21 cellular contexts compared by ENCODE assay signal in genomic region chr2:200259577-200259957, GRCh38. TPM values are rescaled to one million over a fixed set of nuclear protein-coding genes. Genes with fewer than 3 reads are reported as not detected.
DNase-seq lines count a peak whose midpoint lies in the region; ATAC-seq, FAIRE-seq and TF ChIP-seq lines count a peak whose summit lies in the region.
"Had no signal": no experiment of that assay in that cellular context is flagged by ENCODE, and none has a peak within 500 bp of the region (broad histone marks: within the 10 kb centered on the region; RNA-seq: fewer than 3 reads in every experiment).

No MANE protein-coding gene starts in this region.

- no peak overlapping the region for H2BK120ac ChIP-seq in mesendoderm (ENCODE audit: low read depth, low read length)

- no peak overlapping the region for H3K56ac ChIP-seq in mesendoderm (ENCODE audit: low read length)

- POLR2A ChIA-PET in activated CD8-positive, alpha-beta T cell treated with anti-CD3 and anti-CD28 coated beads for 36 hours (lab: Charles Lee): no interaction called here
- POLR2A ChIA-PET in naive thymus-derived CD8-positive, alpha-beta T cell (lab: Charles Lee): no interaction called here

- H4K5ac ChIP-seq in mesendoderm (ENCODE audit: low read length): no peak overlapping the region

- H3K79me1 ChIP-seq in mesendoderm (ENCODE audit: low read length): no peaks in the 10 kb centered on the region

- peaks cover 3% of the 10 kb centered on the region for H3K9me3 Mint-ChIP-seq in Calu3 (ENCODE audit: low read depth, unreplicated experiment)
- no peaks in the 10 kb centered on the region for H3K9me3 Mint-ChIP-seq in activated CD8-positive, alpha-beta T cell treated with anti-CD3 and anti-CD28 coated beads for 36 hours
- peaks cover 0 to 2% (median 0%) of the 10 kb centered on the region in 9 donors for H3K9me3 Mint-ChIP-seq in naive thymus-derived CD8-positive, alpha-beta T cell
- H3K9me3 Mint-ChIP-seq: activated T-helper 1 cell treated with anti-CD3 and anti-CD28 coated beads, Interleukin-12 subunit alpha, Interleukin-12 subunit beta, Interleukin-2, Interleukin-4 antibody, amounts not matched to agents 30 ng/mL and 10 ng/mL and 1 ng/mL, durations not matched to agents 14 hours and 24 hours and 36 hours had no signal

- no peak overlapping the region for H3K4me2 ChIP-seq in mesendoderm (ENCODE audit: low read length)
- H3K4me2 ChIP-seq: SK-N-SH had no signal

- H3K4me3 Mint-ChIP-seq in Calu3 (ENCODE audit: low read depth, unreplicated experiment): peak overlapping the region; percentile 36
- H3K4me3 Mint-ChIP-seq in activated CD8-positive, alpha-beta T cell treated with anti-CD3 and anti-CD28 coated beads for 36 hours: no peak overlapping the region
- no peak overlapping the region for H3K4me3 Mint-ChIP-seq in naive thymus-derived CD8-positive, alpha-beta T cell
- H3K4me3 Mint-ChIP-seq: activated naive CD8-positive, alpha-beta T cell treated with anti-CD3 and anti-CD28 coated beads, Interleukin-2, amount 10 ng/mL, durations not matched to agents 7 days and 5 days; activated T-helper 1 cell treated with anti-CD3 and anti-CD28 coated beads, Interleukin-12 subunit alpha, Interleukin-12 subunit beta, Interleukin-2, Interleukin-4 antibody, amounts not matched to agents 30 ng/mL and 10 ng/mL and 1 ng/mL, durations not matched to agents 14 hours and 24 hours and 36 hours had no signal

- intact Hi-C loops in Calu3 (cut with micrococcal nuclease; ENCODE audit: unreplicated experiment): loop anchor here (5.0 kb wide), 1 partner anchor 43 kb away; no protein-coding TSS in a partner anchor
- intact Hi-C loops in mucosa of descending colon (cut with DNase I, micrococcal nuclease): no loop called here
- intact Hi-C loops in activated CD8-positive, alpha-beta T cell treated with anti-CD3 and anti-CD28 coated beads for 36 hours (cut with micrococcal nuclease): no loop called here

- no peak overlapping the region for H3K9ac ChIP-seq in mesendoderm (ENCODE audit: low read length)
- H3K9ac ChIP-seq: SK-N-SH had no signal

- ATAC-seq in mucosa of descending colon: peak; percentile 56
- ATAC-seq in activated CD8-positive, alpha-beta T cell treated with anti-CD3 and anti-CD28 coated beads for 36 hours: no peak
- no peak for ATAC-seq in naive thymus-derived CD8-positive, alpha-beta T cell
- ATAC-seq: activated CD4-positive, CD25-positive, alpha-beta regulatory T cell treated with anti-CD3 and anti-CD28 coated beads, Interleukin-2, amount 50 U/mL, for 24 hours; left cardiac atrium had no signal

- H2BK15ac ChIP-seq in mesendoderm (replicated peaks; ENCODE audit: low read depth): no peak overlapping the region

- no peaks in the 10 kb centered on the region for H3K27me3 ChIP-seq in mesendoderm (ENCODE audit: insufficient read depth, low read length, poor library complexity)
- H3K27me3 ChIP-seq: brain microvascular endothelial cell had no signal

- TF ChIP-seq CTCF in Calu3 (IDR thresholded peaks at IDR 0.05; ENCODE audit: unreplicated experiment) (no peak), VCaP (conservative IDR thresholded peaks at IDR 0.05) (no peak), mucosa of descending colon (IDR thresholded peaks at IDR 0.05) (no peak)
- no peak for TF ChIP-seq CTCF in activated CD8-positive, alpha-beta T cell treated with anti-CD3 and anti-CD28 coated beads for 36 hours (IDR thresholded peaks at IDR 0.05)

- H3K4ac ChIP-seq in mesendoderm (ENCODE audit: low read depth, low read length): no peak overlapping the region

- peaks cover 40% of the 10 kb centered on the region for H3K4me1 Mint-ChIP-seq in Calu3 (ENCODE audit: low read depth, unreplicated experiment)
- no peaks in the 10 kb centered on the region for H3K4me1 Mint-ChIP-seq in activated CD8-positive, alpha-beta T cell treated with anti-CD3 and anti-CD28 coated beads for 36 hours (ENCODE audit: low read depth)
- H3K4me1 Mint-ChIP-seq in naive thymus-derived CD8-positive, alpha-beta T cell: no peaks in the 10 kb centered on the region
- H3K4me1 Mint-ChIP-seq: activated naive CD8-positive, alpha-beta T cell treated with anti-CD3 and anti-CD28 coated beads, Interleukin-2, amount 10 ng/mL, durations not matched to agents 7 days and 5 days had no signal

- peaks cover 13% of the 10 kb centered on the region for H3K36me3 Mint-ChIP-seq in Calu3 (ENCODE audit: insufficient read depth, unreplicated experiment)
- no peaks in the 10 kb centered on the region for H3K36me3 Mint-ChIP-seq in activated CD8-positive, alpha-beta T cell treated with anti-CD3 and anti-CD28 coated beads for 36 hours (ENCODE audit: low read depth)
- no peaks in the 10 kb centered on the region for H3K36me3 Mint-ChIP-seq in naive thymus-derived CD8-positive, alpha-beta T cell
- H3K36me3 Mint-ChIP-seq: activated naive CD8-positive, alpha-beta T cell treated with anti-CD3 and anti-CD28 coated beads, Interleukin-2, amount 10 ng/mL, durations not matched to agents 7 days and 5 days had no signal

- CTCF ChIA-PET in Calu3 (lab: Charles Lee): no interaction called here
- CTCF ChIA-PET in activated CD8-positive, alpha-beta T cell treated with anti-CD3 and anti-CD28 coated beads for 36 hours (lab: Charles Lee): interaction anchor here (1.1 kb wide), 1 partner anchor 154 kb away, joined by 3 read pairs; no protein-coding TSS in a partner anchor

- FAIRE-seq in GM12891 (lab: Jason Lieb, UNC): no peak

- no peaks in the 10 kb centered on the region for H3K36me3 ChIP-seq in mucosa of descending colon (ENCODE audit: low read depth)
- H3K36me3 ChIP-seq in mesendoderm (ENCODE audit: control insufficient read depth, insufficient read depth, low read length): no peaks in the 10 kb centered on the region
- H3K36me3 ChIP-seq: brain microvascular endothelial cell had no signal

- H3K9me3 ChIP-seq in mucosa of descending colon: no peaks in the 10 kb centered on the region
- H3K9me3 ChIP-seq: SK-N-SH had no signal

- BruUV-seq in Calu3 (replicated peaks; lab: Mats Ljungman, UMichigan): no TSS peak

- H3K27ac ChIP-seq in VCaP (peak overlapping the region; percentile 97), mesendoderm (ENCODE audit: low read depth, low read length) (no peak overlapping the region)
- H3K27ac ChIP-seq: brain microvascular endothelial cell had no signal

- no peak overlapping the region for H2AK5ac ChIP-seq in mesendoderm (ENCODE audit: low read length)

- no peak overlapping the region for H2BK5ac ChIP-seq in mesendoderm (ENCODE audit: low read length)

- no peaks in the 10 kb centered on the region for H3K4me1 ChIP-seq in mucosa of descending colon (ENCODE audit: low read depth)
- no peaks in the 10 kb centered on the region for H3K4me1 ChIP-seq in mesendoderm (ENCODE audit: control insufficient read depth, low read depth, low read length)

- H3K18ac ChIP-seq in mesendoderm (ENCODE audit: low read length): no peak overlapping the region

- WGBS in mesendoderm (ENCODE audit: extremely low coverage, insufficient coverage, low lambda C conversion rate): no CpG with 5 or more reads among the region's 5 CpGs

- H3K27me3 Mint-ChIP-seq in Calu3 (ENCODE audit: unreplicated experiment): no peaks in the 10 kb centered on the region
- H3K27me3 Mint-ChIP-seq in activated CD8-positive, alpha-beta T cell treated with anti-CD3 and anti-CD28 coated beads for 36 hours: peaks cover 4% of the 10 kb centered on the region
- peaks cover 0 to 12% (median 5%) of the 10 kb centered on the region in 5 donors for H3K27me3 Mint-ChIP-seq in naive thymus-derived CD8-positive, alpha-beta T cell

- TF ChIP-seq POLR2A in GM12891 (IDR thresholded peaks at IDR 0.05; ENCODE audit: low read depth, low read length): no peak

- H3K4me3 ChIP-seq in mucosa of descending colon (no peak overlapping the region), mesendoderm (ENCODE audit: low read length) (no peak overlapping the region)

- peak; percentile 54 for DNase-seq in Calu3
- peak; percentile 52 for DNase-seq in NCI-H1105 treated with DMSO at 0.1 percent for 48 hours (lab: John Stamatoyannopoulos, UW)
- DNase-seq in mucosa of descending colon: no peak
- no peak for DNase-seq in activated CD8-positive, alpha-beta T cell treated with anti-CD3 and anti-CD28 coated beads for 36 hours
- DNase-seq in mesendoderm: no peak
- DNase-seq in GM12891 (ENCODE audit: insufficient read length, low spot score): no peak
- no peak for DNase-seq in naive thymus-derived CD8-positive, alpha-beta T cell
- DNase-seq: activated naive CD8-positive, alpha-beta T cell treated with anti-CD3 and anti-CD28 coated beads, Interleukin-2, amount 10 ng/mL, durations not matched to agents 7 days and 5 days; brain microvascular endothelial cell; cortex of kidney; foreskin melanocyte; Karpas-422; left cardiac atrium; NCI-H146; SK-N-SH; stimulated activated CD4-positive, alpha-beta T cell treated with anti-CD3 and anti-CD28 coated beads, Interleukin-2, amount 100 ng/mL, for 24 hours; T-helper 9 cell had no signal

- no peaks in the 10 kb centered on the region for H3K79me2 ChIP-seq in mesendoderm (ENCODE audit: control insufficient read depth, insufficient read depth, low read length)

- H4K8ac ChIP-seq in mesendoderm (ENCODE audit: low read depth, low read length): no peak overlapping the region

- H3K23ac ChIP-seq in mesendoderm (ENCODE audit: low read length): no peak overlapping the region

- peak overlapping the region; percentile 37 for H3K27ac Mint-ChIP-seq in Calu3 (ENCODE audit: unreplicated experiment)
- H3K27ac Mint-ChIP-seq in activated CD8-positive, alpha-beta T cell treated with anti-CD3 and anti-CD28 coated beads for 36 hours: no peak overlapping the region
- no peak overlapping the region for H3K27ac Mint-ChIP-seq in naive thymus-derived CD8-positive, alpha-beta T cell
- H3K27ac Mint-ChIP-seq: activated naive CD8-positive, alpha-beta T cell treated with anti-CD3 and anti-CD28 coated beads, Interleukin-2, amount 10 ng/mL, durations not matched to agents 7 days and 5 days; activated T-helper 1 cell treated with anti-CD3 and anti-CD28 coated beads, Interleukin-12 subunit alpha, Interleukin-12 subunit beta, Interleukin-2, Interleukin-4 antibody, amounts not matched to agents 30 ng/mL and 10 ng/mL and 1 ng/mL, durations not matched to agents 14 hours and 24 hours and 36 hours had no signal

TF ChIP-seq in GM12891, 5 proteins besides CTCF, POLR2A, EP300 and RAD21:
- TF ChIP-seq POU2F2 (IDR thresholded peaks at IDR 0.05; ENCODE audit: low read depth, low read length): no peak
- TF ChIP-seq TAF1 (IDR thresholded peaks at IDR 0.05; ENCODE audit: low read depth, low read length): no peak
- TF ChIP-seq PAX5 (IDR thresholded peaks at IDR 0.05; ENCODE audit: insufficient read depth, low read length, severe bottlenecking): no peak
- no peak for TF ChIP-seq SPI1 (IDR thresholded peaks at IDR 0.05; ENCODE audit: low read depth, low read length)
- TF ChIP-seq POLR2AphosphoS5 (IDR thresholded peaks at IDR 0.05; ENCODE audit: low read depth, low read length): no peak
TF ChIP-seq in GM12891: peak in this region for 0.

RNA-seq across cellular contexts. Expression of gene SPATS2L, which starts 46.9 kb away (rescaled TPM):
- total RNA-seq in Calu3 (2022) (378 and 497 TPM in 2 replicates), mucosa of descending colon (100 to 1,000 TPM; 160 to 238 (median 232) TPM)
- total RNA-seq in activated CD8-positive, alpha-beta T cell treated with anti-CD3 and anti-CD28 coated beads for 36 hours: 1 to 10 TPM; 5.7 to 9.0 TPM
- polyA plus RNA-seq in mesendoderm (2013, experiment 1 of 2): 474 TPM
- polyA plus RNA-seq in mesendoderm (2013, experiment 2 of 2): 470 TPM
- polyA plus RNA-seq in GM12891 (2012; ENCODE audit: low read depth, missing spikeins): 26.1 TPM
- total RNA-seq in naive thymus-derived CD8-positive, alpha-beta T cell: 1 to 10 TPM; 1.7 to 2.6 TPM
- polyA plus RNA-seq in naive thymus-derived CD8-positive, alpha-beta T cell: 1 to 10 TPM in 2 of 3 donors, under 1 TPM in 1; 0.97 to 1.4 (median 1.3) TPM
- total RNA-seq: G401 had no signal

Comparison
In these comparisons a context has a peak if more than half of its experiments do, and no peak if none do; other contexts are left out.
1. DNase-seq: peak in Calu3 (single experiment) and NCI-H1105 treated with DMSO at 0.1 percent for 48 hours (single experiment); none in mucosa of descending colon (0 of 3), activated CD8-positive, alpha-beta T cell treated with anti-CD3 and anti-CD28 coated beads for 36 hours (single experiment), mesendoderm (single experiment), GM12891 (single experiment) and naive thymus-derived CD8-positive, alpha-beta T cell (0 of 10).
2. RNA of gene SPATS2L, which starts 46.9 kb away (total RNA-seq): 378 to 497 TPM in Calu3 and 160 to 238 TPM in mucosa of descending colon; 5.7 to 9.0 TPM in activated CD8-positive, alpha-beta T cell treated with anti-CD3 and anti-CD28 coated beads for 36 hours and 1.7 to 2.6 TPM in naive thymus-derived CD8-positive, alpha-beta T cell; every median in the first group is over 10 times any median in the second.